ENCODE assay signal across 29 cellular contexts in the genomic region with DNA sequence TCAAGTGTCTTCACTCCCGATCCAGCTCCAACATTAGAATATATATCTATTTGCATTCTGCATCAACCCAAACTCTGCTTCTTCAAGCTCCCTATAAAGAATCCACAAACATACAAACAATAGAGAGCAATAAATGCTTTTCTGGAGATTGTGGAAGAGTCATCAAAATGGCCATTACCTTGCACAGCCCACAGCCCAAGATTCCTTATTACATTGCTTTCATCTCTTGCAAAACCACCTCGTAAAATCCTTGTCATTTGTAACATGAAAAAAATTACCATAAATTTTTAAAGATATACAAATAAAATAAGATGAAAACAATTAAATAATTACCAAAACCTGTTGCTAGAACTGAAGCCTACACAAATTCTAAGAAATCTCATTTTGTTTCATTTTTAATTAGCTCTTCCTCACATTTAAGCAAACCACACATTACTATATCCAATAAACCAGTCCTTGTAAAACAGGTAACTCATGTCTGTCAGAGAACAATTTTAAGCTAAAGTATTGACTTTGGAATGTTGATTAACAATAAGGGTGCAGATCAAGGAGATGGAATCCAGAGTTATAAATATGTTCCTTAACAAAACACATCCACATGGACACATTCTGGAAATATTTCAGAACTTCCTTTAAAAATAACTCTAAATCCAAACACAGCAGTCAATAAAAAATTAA. TPM values are rescaled to one million over a fixed set of nuclear protein-coding genes. Genes with fewer than 3 reads are reported as not detected.
"Had no signal": no experiment of that assay in that cellular context is flagged by ENCODE, and none has a peak within 500 bp of the region (broad histone marks: within the 10 kb centered on the region; RNA-seq: fewer than 3 reads in every experiment).

No MANE protein-coding gene starts in this region.

- H3K4me3 Mint-ChIP-seq: activated CD4-positive, alpha-beta memory T cell treated with anti-CD3 and anti-CD28 coated beads for 36 hours; activated naive CD8-positive, alpha-beta T cell treated with anti-CD3 and anti-CD28 coated beads for 36 hours; effector memory CD8-positive, alpha-beta T cell; immature natural killer cell; natural killer cell; stimulated activated effector memory CD8-positive, alpha-beta T cell treated with anti-CD3 and anti-CD28 coated beads, Interleukin-12 subunit alpha, Interleukin-12 subunit beta, amount 100 ng/mL, for 72 hours; stimulated activated naive CD8-positive, alpha-beta T cell treated with anti-CD3 and anti-CD28 coated beads, Interleukin-15, amount 100 ng/mL, for 72 hours; T-helper 1 cell treated with Interleukin-12 subunit alpha and Interleukin-12 subunit beta and Interleukin-4 antibody, amounts not matched to agents 30 μg/mL and 1 μg/mL, for 36 hours had no signal

- H3K4me3 ChIP-seq: colonic mucosa, dorsolateral prefrontal cortex, tibial artery had no signal

- FAIRE-seq: astrocyte, bronchial epithelial cell had no signal

- H3K4me1 ChIP-seq: colonic mucosa had no signal

- ATAC-seq: effector memory CD8-positive, alpha-beta T cell; left ventricle myocardium superior; natural killer cell; right cardiac atrium; stimulated activated effector memory CD8-positive, alpha-beta T cell treated with anti-CD3 and anti-CD28 coated beads, Interleukin-12 subunit alpha, Interleukin-12 subunit beta, amount 100 ng/mL, for 72 hours; stimulated activated naive CD8-positive, alpha-beta T cell treated with anti-CD3 and anti-CD28 coated beads, Interleukin-15, amount 100 ng/mL, for 72 hours had no signal

- H3K36me3 Mint-ChIP-seq: activated naive CD8-positive, alpha-beta T cell treated with anti-CD3 and anti-CD28 coated beads for 36 hours; natural killer cell; stimulated activated effector memory CD8-positive, alpha-beta T cell treated with anti-CD3 and anti-CD28 coated beads, Interleukin-12 subunit alpha, Interleukin-12 subunit beta, amount 100 ng/mL, for 72 hours had no signal

- H3K27ac ChIP-seq: colonic mucosa, dorsolateral prefrontal cortex, tibial artery had no signal

- H3K27me3 ChIP-seq: colonic mucosa, dorsolateral prefrontal cortex, tibial artery had no signal

- H3K27me3 Mint-ChIP-seq: activated CD4-positive, alpha-beta memory T cell treated with anti-CD3 and anti-CD28 coated beads for 36 hours; activated naive CD8-positive, alpha-beta T cell treated with anti-CD3 and anti-CD28 coated beads for 36 hours; progenitor cell of endocrine pancreas; stimulated activated naive CD8-positive, alpha-beta T cell treated with anti-CD3 and anti-CD28 coated beads, Interleukin-15, amount 100 ng/mL, for 72 hours had no signal

- H3K27ac Mint-ChIP-seq: activated CD4-positive, alpha-beta memory T cell treated with anti-CD3 and anti-CD28 coated beads for 36 hours; activated naive CD8-positive, alpha-beta T cell treated with anti-CD3 and anti-CD28 coated beads for 36 hours; effector memory CD8-positive, alpha-beta T cell; immature natural killer cell; natural killer cell; progenitor cell of endocrine pancreas; stimulated activated effector memory CD8-positive, alpha-beta T cell treated with anti-CD3 and anti-CD28 coated beads, Interleukin-12 subunit alpha, Interleukin-12 subunit beta, amount 100 ng/mL, for 72 hours; T-helper 1 cell treated with Interleukin-12 subunit alpha and Interleukin-12 subunit beta and Interleukin-4 antibody, amounts not matched to agents 30 μg/mL and 1 μg/mL, for 36 hours had no signal

- H3K36me3 ChIP-seq: colonic mucosa, tibial artery had no signal

- DNase-seq: activated CD4-positive, alpha-beta memory T cell treated with anti-CD3 and anti-CD28 coated beads for 36 hours; activated CD4-positive, alpha-beta T cell treated with anti-CD3 and anti-CD28 coated beads for 4 hours; activated CD4-positive, CD25-positive, alpha-beta regulatory T cell; activated naive CD4-positive, alpha-beta T cell treated with Interleukin-2 at 50 U/mL for 16 hours; activated naive CD8-positive, alpha-beta T cell treated with anti-CD3 and anti-CD28 coated beads for 36 hours; activated T-cell treated with anti-CD3 and anti-CD28 coated beads, Interleukin-2, amount 50 U/mL, for 48 hours; dorsolateral prefrontal cortex; effector memory CD8-positive, alpha-beta T cell; foreskin fibroblast; immature natural killer cell; kidney glomerular epithelial cell; left ventricle myocardium superior; midbrain; natural killer cell; right cardiac atrium; stimulated activated CD4-positive, alpha-beta T cell treated with anti-CD3 and anti-CD28 coated beads, Interleukin-2, amount 100 ng/mL, for 24 hours; stimulated activated naive CD8-positive, alpha-beta T cell treated with anti-CD3 and anti-CD28 coated beads, Interleukin-15, amount 100 ng/mL, for 72 hours; T1000; tibial artery had no signal

- H3K4me1 Mint-ChIP-seq: activated naive CD8-positive, alpha-beta T cell treated with anti-CD3 and anti-CD28 coated beads for 36 hours; immature natural killer cell; natural killer cell; stimulated activated effector memory CD8-positive, alpha-beta T cell treated with anti-CD3 and anti-CD28 coated beads, Interleukin-12 subunit alpha, Interleukin-12 subunit beta, amount 100 ng/mL, for 72 hours; stimulated activated naive CD8-positive, alpha-beta T cell treated with anti-CD3 and anti-CD28 coated beads, Interleukin-15, amount 100 ng/mL, for 72 hours had no signal

- H3K9me3 Mint-ChIP-seq: activated CD4-positive, alpha-beta memory T cell treated with anti-CD3 and anti-CD28 coated beads for 36 hours; activated naive CD8-positive, alpha-beta T cell treated with anti-CD3 and anti-CD28 coated beads for 36 hours; effector memory CD8-positive, alpha-beta T cell; immature natural killer cell; stimulated activated effector memory CD8-positive, alpha-beta T cell treated with anti-CD3 and anti-CD28 coated beads, Interleukin-12 subunit alpha, Interleukin-12 subunit beta, amount 100 ng/mL, for 72 hours; stimulated activated naive CD8-positive, alpha-beta T cell treated with anti-CD3 and anti-CD28 coated beads, Interleukin-15, amount 100 ng/mL, for 72 hours; T-helper 1 cell treated with Interleukin-12 subunit alpha and Interleukin-12 subunit beta and Interleukin-4 antibody, amounts not matched to agents 30 μg/mL and 1 μg/mL, for 36 hours had no signal

- H3K9me3 ChIP-seq: colonic mucosa, tibial artery had no signal

RNA-seq across cellular contexts. Expression of gene SPINK9, which starts 7.2 kb away (rescaled TPM):
- total RNA-seq: activated CD4-positive, alpha-beta memory T cell treated with anti-CD3 and anti-CD28 coated beads for 36 hours; activated naive CD8-positive, alpha-beta T cell treated with anti-CD3 and anti-CD28 coated beads for 36 hours; astrocyte; bronchial epithelial cell; colonic mucosa; fibroblast of lung; natural killer cell; osteocyte; progenitor cell of endocrine pancreas; skeletal muscle tissue; urinary bladder had no signal
- polyA plus RNA-seq: fibroblast of lung, immature natural killer cell, urinary bladder had no signal

RNA-seq across cellular contexts. Expression of gene SPINK7, which starts 30.3 kb away (rescaled TPM):
- total RNA-seq: activated CD4-positive, alpha-beta memory T cell treated with anti-CD3 and anti-CD28 coated beads for 36 hours; activated naive CD8-positive, alpha-beta T cell treated with anti-CD3 and anti-CD28 coated beads for 36 hours; astrocyte; colonic mucosa; dorsolateral prefrontal cortex; fibroblast of lung; left ventricle myocardium superior; natural killer cell; osteocyte; progenitor cell of endocrine pancreas; right cardiac atrium; skeletal muscle tissue; urinary bladder had no signal
- polyA plus RNA-seq: fibroblast of lung, immature natural killer cell, right cardiac atrium, urinary bladder had no signal
